Comparison of ENCODE assay signal across 10 cellular contexts in the genomic region with DNA sequence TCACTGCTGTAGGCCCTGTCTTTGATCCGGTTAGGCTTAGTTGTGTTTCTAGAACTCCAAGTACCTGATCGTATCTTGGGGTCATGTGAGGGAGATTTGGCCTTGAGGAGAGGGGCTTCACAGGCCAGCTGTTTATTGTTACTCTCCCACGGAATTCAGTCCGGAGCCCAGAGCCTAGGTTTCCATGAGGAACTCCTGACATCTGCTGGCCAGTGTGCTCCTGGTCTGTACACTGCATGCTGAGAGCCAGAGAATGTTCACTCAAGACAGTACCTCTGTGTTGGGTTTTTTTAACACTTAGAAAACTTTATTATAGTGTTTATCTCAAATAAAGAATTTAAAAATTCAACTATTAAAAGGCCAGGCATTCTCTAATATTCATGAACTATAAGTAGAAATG.
DNase-seq lines count a peak whose midpoint lies in the region; ATAC-seq, FAIRE-seq and TF ChIP-seq lines count a peak whose summit lies in the region.
"Had no signal": no experiment of that assay in that cellular context is flagged by ENCODE, and none has a peak within 500 bp of the region (broad histone marks: within the 10 kb centered on the region; RNA-seq: fewer than 3 reads in every experiment).

No MANE protein-coding gene starts in this region.

- intact Hi-C loops in HepG2 (cut with micrococcal nuclease; ENCODE audit: unreplicated experiment) (no loop called here), prostate gland (cut with DNase I) (loop anchor here (10.0 kb wide), 1 partner anchor 251 kb away; no protein-coding TSS in a partner anchor)

- H3K27ac ChIP-seq in HepG2 (ENCODE audit: extremely low read length, insufficient read depth, low read length) = no peak overlapping the region
- no peak overlapping the region for H3K27ac ChIP-seq in small intestine (ENCODE audit: low read depth in 1 of 2, low read length in 1 of 2)
- H3K27ac ChIP-seq in prostate gland = no peak overlapping the region

- peaks cover 26% of the 10 kb centered on the region for H3K4me1 Mint-ChIP-seq in brain

- POLR2A ChIA-PET in HepG2 (lab: Yijun Ruan, JAX) = no interaction called here

- H3K4me1 ChIP-seq in HepG2 (ENCODE audit: insufficient read depth, low read length) (no peaks in the 10 kb centered on the region), small intestine (ENCODE audit: control insufficient read depth in 2 of 2, insufficient read depth in 1 of 2, low read depth in 1 of 2, low read length in 1 of 2) (no peaks in the 10 kb centered on the region), prostate gland (replicated peaks) (no peaks in the 10 kb centered on the region)

- CTCF ChIA-PET in HepG2 (lab: Yijun Ruan, JAX; ENCODE audit: low intra/inter-chr PET ratio, low total read pairs) = no interaction called here

- FAIRE-seq in HepG2 (lab: Jason Lieb, UNC) (no peak), small intestine (lab: Jason Lieb, UNC) (no peak)

- TF ChIP-seq EP300 in HepG2 (IDR thresholded peaks at IDR 0.05; ENCODE audit: low read depth in 2 of 2, low read length in 2 of 2) (no peak), HepG2 (CRISPR knock-in tag; IDR thresholded peaks at IDR 0.05; ENCODE audit: borderline replicate concordance) (no peak)

- no peak for TF ChIP-seq RAD21 in HepG2 (CRISPR knock-in tag; IDR thresholded peaks at IDR 0.05)

- H3K9ac ChIP-seq in HepG2 (ENCODE audit: insufficient read depth, low read depth, low read length) = no peak overlapping the region

- peak overlapping the region in 1 of 5 experiments; percentile 11 for H3K27ac Mint-ChIP-seq in brain

- no peaks in the 10 kb centered on the region for H3K36me3 ChIP-seq in HepG2 (replicated peaks in 1 of 2; ENCODE audit: control insufficient read depth in 1 of 2, insufficient read depth in 2 of 2, low read length in 2 of 2)
- no peaks in the 10 kb centered on the region for H3K36me3 ChIP-seq in small intestine (ENCODE audit: control insufficient read depth in 2 of 2, insufficient read depth in 2 of 2, low read length in 2 of 2)
- no peaks in the 10 kb centered on the region for H3K36me3 ChIP-seq in prostate gland

- H3K79me2 ChIP-seq in HepG2 (ENCODE audit: insufficient read depth, low read length) = no peaks in the 10 kb centered on the region

- H3K4me3 Mint-ChIP-seq in brain = no peak overlapping the region
- H3K4me3 Mint-ChIP-seq: activated T-cell treated with anti-CD3 and anti-CD28 coated beads, Interleukin-2, amount 50 U/mL, for 4 hours had no signal

- H3K4me3 ChIP-seq in LNCaP clone FGC (ENCODE audit: low read depth, low read length) (no peak overlapping the region), HepG2 (replicated peaks in 1 of 3; ENCODE audit: insufficient read depth in 1 of 3, low read depth in 2 of 3, low read length in 3 of 3) (no peak overlapping the region), small intestine (ENCODE audit: low read depth in 1 of 2, low read length in 2 of 2) (no peak overlapping the region), prostate gland (no peak overlapping the region)

- H4K20me1 ChIP-seq in HepG2 (ENCODE audit: insufficient read depth, low read length) = no peaks in the 10 kb centered on the region

- ATAC-seq in HepG2 (peak; percentile 80), left lobe of liver (no peak)
- ATAC-seq: activated T-cell treated with anti-CD3 and anti-CD28 coated beads, Interleukin-2, amount 50 U/mL, for 4 hours had no signal

- WGBS in HepG2 (ENCODE audit: low lambda C conversion rate) = 0% methylated on average over 3 of the region's 4 CpGs
- 27 to 46% (median 37%) methylated on average over 4 of the region's 4 CpGs for WGBS in small intestine, 3 donors
- WGBS in prostate gland = 13% methylated on average over 4 of the region's 4 CpGs

- peaks cover 16% of the 10 kb centered on the region for H3K27me3 Mint-ChIP-seq in brain

- no peaks in the 10 kb centered on the region for H3K36me3 Mint-ChIP-seq in brain

- H2AFZ ChIP-seq in HepG2 (ENCODE audit: low read length) = no peak overlapping the region

- TF ChIP-seq CTCF in LNCaP clone FGC (IDR thresholded peaks at IDR 0.05; ENCODE audit: control insufficient read depth, extremely low read depth, insufficient read depth) (0 out of 2 replicates have a peak, but pooled peaks have one; percentile 2), brain (conservative IDR thresholded peaks at IDR 0.05) (peak; percentile 73 to 81), HepG2 (CRISPR knock-in tag; IDR thresholded peaks at IDR 0.05) (peak; percentile 43), prostate gland (IDR thresholded peaks at IDR 0.05) (peak in 2 of 4 experiments; percentile 41 to 44)

- TF ChIP-seq POLR2A in HepG2 (IDR thresholded peaks at IDR 0.05; ENCODE audit: insufficient read depth in 1 of 2, low read depth in 2 of 2, low read length in 2 of 2) = no peak
- no peak for TF ChIP-seq POLR2A in prostate gland (IDR thresholded peaks at IDR 0.05)

- in situ Hi-C loops in ACHN (cut with HindIII; ENCODE audit: low pct_ligation_motif_present, low pct_unique_long_range_greater_than_20kb, low sequenced_read_pairs) (no loop called here), HepG2 (cut with HindIII; ENCODE audit: extremely low pct_ligation_motif_present, low pct_unique_long_range_greater_than_20kb) (no loop called here)

- DNase-seq in ACHN = peak; percentile 41
- no peak for DNase-seq in LNCaP clone FGC (ENCODE audit: low read depth)
- DNase-seq in HepG2 (ENCODE audit: low spot score) = no peak
- no peak for DNase-seq in small intestine
- no peak for DNase-seq in prostate gland (ENCODE audit: low spot score)
- DNase-seq in left lobe of liver (ENCODE audit: low spot score) = no peak
- DNase-seq in stimulated activated CD4-positive, alpha-beta T cell treated with anti-CD3 and anti-CD28 coated beads, Interleukin-1b, Interleukin-23, amount 100 ng/mL, for 48 hours = no peak
- DNase-seq: activated T-cell treated with anti-CD3 and anti-CD28 coated beads, Interleukin-2, amount 50 U/mL, for 4 hours; NCI-H1105 had no signal

- H3K27me3 ChIP-seq in HepG2 (ENCODE audit: control insufficient read depth in 1 of 2, insufficient read depth in 2 of 2, low read length in 2 of 2) (no peaks in the 10 kb centered on the region), small intestine (ENCODE audit: control insufficient read depth in 2 of 2, insufficient read depth in 2 of 2, low read length in 2 of 2) (no peaks in the 10 kb centered on the region), prostate gland (replicated peaks; ENCODE audit: insufficient read depth) (no peaks in the 10 kb centered on the region)

- no peak overlapping the region for H3K4me2 ChIP-seq in HepG2 (ENCODE audit: low read depth, low read length)

- BruUV-seq in HepG2 (replicated peaks; lab: Mats Ljungman, UMichigan) = no TSS peak

- H3K9me3 ChIP-seq in HepG2 (ENCODE audit: low read length) (no peaks in the 10 kb centered on the region), small intestine (ENCODE audit: control insufficient read depth, low read depth) (no peaks in the 10 kb centered on the region), prostate gland (no peaks in the 10 kb centered on the region)

- peaks cover 0 to 59% (median 2%) of the 10 kb centered on the region in 5 experiments for H3K9me3 Mint-ChIP-seq in brain
- H3K9me3 Mint-ChIP-seq: activated T-cell treated with anti-CD3 and anti-CD28 coated beads, Interleukin-2, amount 50 U/mL, for 4 hours had no signal

TF ChIP-seq in HepG2, 621 proteins besides CTCF, POLR2A, EP300 and RAD21:
- no peak for TF ChIP-seq CBX2 (IDR thresholded peaks at IDR 0.05; ENCODE audit: low read depth, low read length)
- no peak for TF ChIP-seq CBX2 (CRISPR knock-in tag; IDR thresholded peaks at IDR 0.05; ENCODE audit: low read depth)
- no peak for TF ChIP-seq MIER3 (CRISPR knock-in tag; IDR thresholded peaks at IDR 0.05; ENCODE audit: borderline replicate concordance)
- TF ChIP-seq ZNF713 (CRISPR knock-in tag; IDR thresholded peaks at IDR 0.05) = no peak
- TF ChIP-seq STAG1 (CRISPR knock-in tag; IDR thresholded peaks at IDR 0.05) = peak; percentile 44
